In the genomic region with DNA sequence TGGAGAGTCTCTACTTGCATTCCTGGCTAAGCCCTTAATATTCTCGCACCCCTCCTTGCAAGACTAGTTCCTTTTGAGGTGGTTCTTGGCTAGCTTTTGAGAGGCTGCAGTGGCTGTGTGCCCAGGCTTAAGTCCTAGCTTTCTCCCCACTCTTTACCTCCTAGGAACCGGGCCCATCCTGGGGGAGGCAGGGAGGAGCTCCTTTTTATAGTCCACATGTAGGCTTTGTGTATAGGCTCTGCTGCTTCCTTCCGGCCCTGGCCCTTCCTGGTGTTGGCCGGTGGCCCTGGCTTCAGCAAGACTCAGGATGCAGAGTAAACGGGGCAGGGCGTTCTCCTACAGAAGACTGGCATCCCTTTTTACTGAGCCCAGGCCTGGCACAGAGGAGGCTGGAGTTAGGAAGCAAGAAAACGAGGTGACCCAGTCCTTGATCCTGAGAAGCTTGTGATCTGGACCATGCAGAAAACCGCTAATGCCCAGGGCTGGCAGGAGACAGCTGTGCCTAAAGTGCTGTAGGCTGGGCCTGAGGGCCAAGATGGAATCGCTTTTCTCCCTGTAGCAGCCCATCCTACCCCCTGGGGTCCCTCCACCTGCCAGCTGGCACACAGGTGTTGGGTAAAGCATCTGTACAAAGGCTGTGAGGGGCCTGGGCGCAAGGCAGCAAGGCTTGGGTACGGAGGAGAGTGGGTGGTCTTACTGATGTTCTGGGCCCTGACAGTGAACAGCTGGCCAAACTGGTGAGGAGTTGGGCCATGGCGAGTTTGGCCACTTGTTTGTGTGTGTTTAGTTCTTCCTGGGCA, we compare ENCODE assay signal across 1 cellular context.
TF ChIP-seq lines count a peak whose summit lies in the region.

No MANE protein-coding gene starts in this region.

TF ChIP-seq in endothelial cell of umbilical vein, 7 proteins besides CTCF, POLR2A, EP300 and RAD21 (continued from another document):
- no peak for TF ChIP-seq GATA2 (IDR thresholded peaks at IDR 0.05; ENCODE audit: insufficient read depth, insufficient read length, low read depth, low read length)
- TF ChIP-seq JUN (IDR thresholded peaks at IDR 0.05; ENCODE audit: borderline replicate concordance, insufficient read depth, insufficient read length, low read depth), result no peak
TF ChIP-seq in endothelial cell of umbilical vein: peak in this region for 0.
